In genomic region chr17:48816774-48817590, GRCh38 we compare ENCODE assay signal across 8 cellular contexts. TPM values are rescaled to one million over a fixed set of nuclear protein-coding genes. Genes with fewer than 3 reads are reported as not detected.
A peak's percentile ranks its signal among the peaks of the same experiment; 100 is the strongest.
DNase-seq lines count a peak whose midpoint lies in the region; ATAC-seq, FAIRE-seq and TF ChIP-seq lines count a peak whose summit lies in the region.

TTLL6 (minus strand) TSS chr17:48817229; CDS start chr17:48817072, 157 bp downstream.

- peaks cover 15% of the 10 kb centered on the region for H3K4me1 Mint-ChIP-seq in central memory CD8-positive, alpha-beta T cell

- H3K9me3 Mint-ChIP-seq in central memory CD8-positive, alpha-beta T cell, result no peaks in the 10 kb centered on the region

- H3K4me3 Mint-ChIP-seq in central memory CD8-positive, alpha-beta T cell, result peak within 1 kb of the TSS; percentile 47

- no peak for TF ChIP-seq CTCF in kidney (IDR thresholded peaks at IDR 0.05; ENCODE audit: borderline replicate concordance, extremely low read depth, insufficient read depth)

- intact Hi-C loops in kidney (cut with DNase I), result loop anchor here (5.0 kb wide), 1 partner anchor 60 kb away; no protein-coding TSS in a partner anchor

- H3K27me3 Mint-ChIP-seq in central memory CD8-positive, alpha-beta T cell, result peaks cover 62% of the 10 kb centered on the region

- DNase-seq in EL (peak; percentile 74), NCI-H2196 (lab: John Stamatoyannopoulos, UW; ENCODE audit: unreplicated experiment) (peak; percentile 97), kidney (peak; percentile 95), T1000 (lab: John Stamatoyannopoulos, UW) (no peak)
- peak; percentile 53 to 61 for DNase-seq in central memory CD8-positive, alpha-beta T cell (ENCODE audit: low spot score in 2 of 2)
- peak; percentile 58 to 59 for DNase-seq in stimulated activated CD4-positive, alpha-beta T cell treated with anti-CD3 and anti-CD28 coated beads, Interleukin-15, amount 100 ng/mL, for 1 hour (ENCODE audit: low read depth in 1 of 2, low spot score in 1 of 2)

- no peak within 1 kb of the TSS for H3K27ac Mint-ChIP-seq in central memory CD8-positive, alpha-beta T cell (ENCODE audit: low read depth)

- peak; percentile 79 for ATAC-seq in HG02943 (IDR thresholded peaks at IDR 0.05; ENCODE audit: low read depth, unreplicated experiment)
- ATAC-seq in activated CD4-positive, CD25-positive, alpha-beta regulatory T cell treated with anti-CD3 and anti-CD28 coated beads, Interleukin-2, amount 50 U/mL, for 24 hours, result peak; percentile 98
- ATAC-seq in central memory CD8-positive, alpha-beta T cell (replicated peaks; ENCODE audit: extremely low read depth, poor library complexity, severe bottlenecking), result peak; percentile 96

- H3K9ac ChIP-seq in kidney (ENCODE audit: low read length in 2 of 2), result peak within 1 kb of the TSS in 1 of 2 donors; percentile 58

- H3K36me3 ChIP-seq in kidney (ENCODE audit: control insufficient read depth in 1 of 2, insufficient read depth in 2 of 2, low read length in 2 of 2), result no peaks in the 10 kb centered on the region

- H3K4me3 ChIP-seq in kidney (ENCODE audit: low read length in 2 of 2), result peak within 1 kb of the TSS; percentile 61 to 68

- H3K36me3 Mint-ChIP-seq in central memory CD8-positive, alpha-beta T cell (ENCODE audit: insufficient read depth), result no peaks in the 10 kb centered on the region

- no peaks in the 10 kb centered on the region for H3K9me3 ChIP-seq in kidney (ENCODE audit: control insufficient read depth in 1 of 2, low read length in 2 of 2)

- FAIRE-seq in kidney (lab: Jason Lieb, UNC), result no peak

- peaks cover 0 to 9% of the 10 kb centered on the region in 2 donors for H3K4me1 ChIP-seq in kidney (ENCODE audit: control insufficient read depth in 1 of 2, insufficient read depth in 1 of 2, low read depth in 1 of 2, low read length in 2 of 2)

- no peak within 1 kb of the TSS for H3K27ac ChIP-seq in kidney (ENCODE audit: low read depth in 2 of 2, low read length in 2 of 2)

RNA-seq across cellular contexts. Expression of gene TTLL6, which starts in this region (rescaled TPM):
- total RNA-seq in kidney, result 2.3 TPM
- 4.2 TPM for polyA plus RNA-seq in kidney (ENCODE audit: insufficient read depth, low read depth, low replicate concordance)
